Comparison of ENCODE assay signal across 19 cellular contexts in genomic region chr6:106473807-106474206, GRCh38.
DNase-seq lines count a peak whose midpoint lies in the region; ATAC-seq, FAIRE-seq and TF ChIP-seq lines count a peak whose summit lies in the region.
"Had no signal": no experiment of that assay in that cellular context is flagged by ENCODE, and none has a peak within 500 bp of the region (broad histone marks: within the 10 kb centered on the region; RNA-seq: fewer than 3 reads in every experiment).

No MANE protein-coding gene starts in this region.

- intact Hi-C loops in activated CD8-positive, alpha-beta T cell treated with anti-CD3 and anti-CD28 coated beads for 36 hours (cut with micrococcal nuclease) = no loop called here
- intact Hi-C loops in PC-3 (cut with micrococcal nuclease) = loop anchor here (5.0 kb wide), 1 partner anchor 38 kb away; no protein-coding TSS in a partner anchor

- no peaks in the 10 kb centered on the region for H3K27me3 ChIP-seq in PC-3 (ENCODE audit: low read length)
- H3K27me3 ChIP-seq in hepatocyte = no peaks in the 10 kb centered on the region

- no peaks in the 10 kb centered on the region for H3F3A ChIP-seq in PC-3 (ENCODE audit: low read length, unreplicated experiment)

- peaks cover 43% of the 10 kb centered on the region for H3K4me1 ChIP-seq in PC-3 (ENCODE audit: insufficient read depth, low read length)
- H3K4me1 ChIP-seq in hepatocyte (ENCODE audit: insufficient read depth) = no peaks in the 10 kb centered on the region

- 73% methylated on average over 1 of the region's 1 CpG for WGBS in hepatocyte (ENCODE audit: low lambda C conversion rate, missing lambda C conversion rate)

- H3K36me3 ChIP-seq in PC-3 (ENCODE audit: low read depth, low read length) = no peaks in the 10 kb centered on the region
- H3K36me3 ChIP-seq in hepatocyte (replicated peaks; ENCODE audit: insufficient read depth, low read depth) = no peaks in the 10 kb centered on the region

- no peak overlapping the region for H3K27ac Mint-ChIP-seq in activated CD8-positive, alpha-beta T cell treated with anti-CD3 and anti-CD28 coated beads for 36 hours
- no peak overlapping the region for H3K27ac Mint-ChIP-seq in activated CD8-positive, alpha-beta T cell treated with anti-CD3 and anti-CD28 coated beads, Interleukin-2, amount 10 ng/mL, durations not matched to agents 7 days and 5 days
- no peak overlapping the region for H3K27ac Mint-ChIP-seq in stimulated activated effector memory CD8-positive, alpha-beta T cell treated with anti-CD3 and anti-CD28 coated beads, Interleukin-12 subunit alpha, Interleukin-12 subunit beta, amount 100 ng/mL, for 72 hours
- H3K27ac Mint-ChIP-seq in stimulated activated memory B cell treated with anti-CD40 and anti-IgM and Interleukin-4, amounts not matched to agents 10 μg/mL and 1 μg/mL and 100 μg/mL, for 72 hours = no peak overlapping the region
- H3K27ac Mint-ChIP-seq: immature natural killer cell, WTC11 had no signal

- peak overlapping the region; percentile 67 for H3K27ac ChIP-seq in PC-3 (ENCODE audit: low read length)
- H3K27ac ChIP-seq in hepatocyte = no peak overlapping the region
- H3K27ac ChIP-seq: A549, coronary artery had no signal

- H4K20me1 ChIP-seq in PC-3 (ENCODE audit: low read length) = no peaks in the 10 kb centered on the region
- H4K20me1 ChIP-seq in hepatocyte (ENCODE audit: insufficient read depth, poor library complexity, severe bottlenecking) = no peaks in the 10 kb centered on the region

- no peak for DNase-seq in activated CD8-positive, alpha-beta T cell treated with anti-CD3 and anti-CD28 coated beads for 36 hours
- DNase-seq in activated CD8-positive, alpha-beta T cell treated with anti-CD3 and anti-CD28 coated beads, Interleukin-2, amount 10 ng/mL, durations not matched to agents 7 days and 5 days = no peak
- peak; percentile 75 for DNase-seq in PC-3
- DNase-seq in epithelial cell of proximal tubule (ENCODE audit: low read depth) = peak; percentile 48
- no peak for DNase-seq in stimulated activated effector memory CD8-positive, alpha-beta T cell treated with anti-CD3 and anti-CD28 coated beads, Interleukin-12 subunit alpha, Interleukin-12 subunit beta, amount 100 ng/mL, for 72 hours (ENCODE audit: low spot score in 2 of 2)
- DNase-seq in hepatocyte (ENCODE audit: low spot score) = no peak
- DNase-seq in urothelium cell line (ENCODE audit: low spot score) = no peak
- DNase-seq: activated CD8-positive, alpha-beta memory T cell treated with anti-CD3 and anti-CD28 coated beads, Interleukin-2, amount 50 U/mL, for 48 hours; immature natural killer cell; midbrain; NCI-H1048; NCI-H2171 treated with DMSO at 0.1 percent for 48 hours; small intestine; SW 1271 had no signal

- peaks cover 7% of the 10 kb centered on the region for H3K4me1 Mint-ChIP-seq in activated CD8-positive, alpha-beta T cell treated with anti-CD3 and anti-CD28 coated beads for 36 hours (ENCODE audit: low read depth)
- peaks cover 7% of the 10 kb centered on the region for H3K4me1 Mint-ChIP-seq in activated CD8-positive, alpha-beta T cell treated with anti-CD3 and anti-CD28 coated beads, Interleukin-2, amount 10 ng/mL, durations not matched to agents 7 days and 5 days (ENCODE audit: low read depth)
- no peaks in the 10 kb centered on the region for H3K4me1 Mint-ChIP-seq in stimulated activated effector memory CD8-positive, alpha-beta T cell treated with anti-CD3 and anti-CD28 coated beads, Interleukin-12 subunit alpha, Interleukin-12 subunit beta, amount 100 ng/mL, for 72 hours
- peaks cover 6% of the 10 kb centered on the region for H3K4me1 Mint-ChIP-seq in stimulated activated memory B cell treated with anti-CD40 and anti-IgM and Interleukin-4, amounts not matched to agents 10 μg/mL and 1 μg/mL and 100 μg/mL, for 72 hours
- H3K4me1 Mint-ChIP-seq: immature natural killer cell, WTC11 had no signal

- BruUV-seq in PC-3 (replicated peaks; lab: Mats Ljungman, UMichigan) = no TSS peak

- H3K9me3 ChIP-seq in PC-3 (ENCODE audit: low read length) = no peaks in the 10 kb centered on the region
- no peaks in the 10 kb centered on the region for H3K9me3 ChIP-seq in hepatocyte (ENCODE audit: low read depth)
- H3K9me3 ChIP-seq: A549 had no signal

- peak overlapping the region; percentile 31; the same call in 1 of the 2 replicates for H3K4me2 ChIP-seq in PC-3 (ENCODE audit: low read length)
- H3K4me2 ChIP-seq in hepatocyte = no peak overlapping the region
- H3K4me2 ChIP-seq: A549 had no signal

- no peak overlapping the region for H2AFZ ChIP-seq in PC-3 (ENCODE audit: low read length)
- H2AFZ ChIP-seq in hepatocyte = no peak overlapping the region

- peak; percentile 49 for ATAC-seq in activated CD8-positive, alpha-beta T cell treated with anti-CD3 and anti-CD28 coated beads for 36 hours
- no peak for ATAC-seq in activated CD8-positive, alpha-beta T cell treated with anti-CD3 and anti-CD28 coated beads, Interleukin-2, amount 10 ng/mL, durations not matched to agents 7 days and 5 days
- ATAC-seq in PC-3 = peak; percentile 74
- ATAC-seq in stimulated activated effector memory CD8-positive, alpha-beta T cell treated with anti-CD3 and anti-CD28 coated beads, Interleukin-12 subunit alpha, Interleukin-12 subunit beta, amount 100 ng/mL, for 72 hours = peak; percentile 95
- ATAC-seq in stimulated activated memory B cell treated with anti-CD40 and anti-IgM and Interleukin-4, amounts not matched to agents 10 μg/mL and 1 μg/mL and 100 μg/mL, for 72 hours = no peak
- ATAC-seq: A549, WTC11 had no signal

- peaks cover 4% of the 10 kb centered on the region for H3K27me3 Mint-ChIP-seq in activated CD8-positive, alpha-beta T cell treated with anti-CD3 and anti-CD28 coated beads for 36 hours
- peaks cover 4% of the 10 kb centered on the region for H3K27me3 Mint-ChIP-seq in activated CD8-positive, alpha-beta T cell treated with anti-CD3 and anti-CD28 coated beads, Interleukin-2, amount 10 ng/mL, durations not matched to agents 7 days and 5 days (ENCODE audit: low read depth)
- no peaks in the 10 kb centered on the region for H3K27me3 Mint-ChIP-seq in stimulated activated memory B cell treated with anti-CD40 and anti-IgM and Interleukin-4, amounts not matched to agents 10 μg/mL and 1 μg/mL and 100 μg/mL, for 72 hours

- 0 out of 2 replicates have a peak overlapping the region, but pooled peaks have one; percentile 2 for H3K9ac ChIP-seq in PC-3 (ENCODE audit: low read length)

- no peak overlapping the region for H3K4me3 Mint-ChIP-seq in activated CD8-positive, alpha-beta T cell treated with anti-CD3 and anti-CD28 coated beads for 36 hours
- no peak overlapping the region for H3K4me3 Mint-ChIP-seq in activated CD8-positive, alpha-beta T cell treated with anti-CD3 and anti-CD28 coated beads, Interleukin-2, amount 10 ng/mL, durations not matched to agents 7 days and 5 days
- no peak overlapping the region for H3K4me3 Mint-ChIP-seq in stimulated activated effector memory CD8-positive, alpha-beta T cell treated with anti-CD3 and anti-CD28 coated beads, Interleukin-12 subunit alpha, Interleukin-12 subunit beta, amount 100 ng/mL, for 72 hours
- H3K4me3 Mint-ChIP-seq in stimulated activated memory B cell treated with anti-CD40 and anti-IgM and Interleukin-4, amounts not matched to agents 10 μg/mL and 1 μg/mL and 100 μg/mL, for 72 hours = no peak overlapping the region
- H3K4me3 Mint-ChIP-seq: immature natural killer cell, WTC11 had no signal

- H3K36me3 Mint-ChIP-seq in activated CD8-positive, alpha-beta T cell treated with anti-CD3 and anti-CD28 coated beads for 36 hours (ENCODE audit: low read depth) = no peaks in the 10 kb centered on the region
- H3K36me3 Mint-ChIP-seq in activated CD8-positive, alpha-beta T cell treated with anti-CD3 and anti-CD28 coated beads, Interleukin-2, amount 10 ng/mL, durations not matched to agents 7 days and 5 days (ENCODE audit: low read depth) = no peaks in the 10 kb centered on the region
- H3K36me3 Mint-ChIP-seq in stimulated activated effector memory CD8-positive, alpha-beta T cell treated with anti-CD3 and anti-CD28 coated beads, Interleukin-12 subunit alpha, Interleukin-12 subunit beta, amount 100 ng/mL, for 72 hours = no peaks in the 10 kb centered on the region
- no peaks in the 10 kb centered on the region for H3K36me3 Mint-ChIP-seq in stimulated activated memory B cell treated with anti-CD40 and anti-IgM and Interleukin-4, amounts not matched to agents 10 μg/mL and 1 μg/mL and 100 μg/mL, for 72 hours
- H3K36me3 Mint-ChIP-seq: WTC11 had no signal

- TF ChIP-seq CTCF in activated CD8-positive, alpha-beta T cell treated with anti-CD3 and anti-CD28 coated beads for 36 hours (IDR thresholded peaks at IDR 0.05) = no peak
- TF ChIP-seq CTCF in PC-3 (conservative IDR thresholded peaks at IDR 0.05; ENCODE audit: low read depth, low read length) = no peak
- TF ChIP-seq CTCF in epithelial cell of proximal tubule (conservative IDR thresholded peaks at IDR 0.05; ENCODE audit: low read depth, low read length) = no peak
- TF ChIP-seq CTCF in hepatocyte (IDR thresholded peaks at IDR 0.05; ENCODE audit: poor library complexity) = no peak

- no peak for FAIRE-seq in urothelium cell line (lab: Jason Lieb, UNC)
- FAIRE-seq: A549, frontal cortex, small intestine had no signal

- H3K79me2 ChIP-seq in PC-3 (ENCODE audit: low read length) = no peaks in the 10 kb centered on the region
- no peaks in the 10 kb centered on the region for H3K79me2 ChIP-seq in hepatocyte

- no peaks in the 10 kb centered on the region for H3K9me3 Mint-ChIP-seq in activated CD8-positive, alpha-beta T cell treated with anti-CD3 and anti-CD28 coated beads for 36 hours
- no peaks in the 10 kb centered on the region for H3K9me3 Mint-ChIP-seq in activated CD8-positive, alpha-beta T cell treated with anti-CD3 and anti-CD28 coated beads, Interleukin-2, amount 10 ng/mL, durations not matched to agents 7 days and 5 days (ENCODE audit: insufficient read depth)
- H3K9me3 Mint-ChIP-seq in stimulated activated effector memory CD8-positive, alpha-beta T cell treated with anti-CD3 and anti-CD28 coated beads, Interleukin-12 subunit alpha, Interleukin-12 subunit beta, amount 100 ng/mL, for 72 hours = no peaks in the 10 kb centered on the region
- H3K9me3 Mint-ChIP-seq in stimulated activated memory B cell treated with anti-CD40 and anti-IgM and Interleukin-4, amounts not matched to agents 10 μg/mL and 1 μg/mL and 100 μg/mL, for 72 hours = no peaks in the 10 kb centered on the region
- H3K9me3 Mint-ChIP-seq: immature natural killer cell, WTC11 had no signal

- H3K4me3 ChIP-seq in PC-3 (ENCODE audit: low read length) = no peak overlapping the region
- no peak overlapping the region for H3K4me3 ChIP-seq in epithelial cell of proximal tubule (ENCODE audit: low read depth, low read length)
- H3K4me3 ChIP-seq in hepatocyte = no peak overlapping the region
- H3K4me3 ChIP-seq: A549, coronary artery had no signal

- CTCF ChIA-PET in activated CD8-positive, alpha-beta T cell treated with anti-CD3 and anti-CD28 coated beads for 36 hours (lab: Charles Lee) = interaction anchor here (1.2 to 5.1 kb wide), 3 partner anchors 25 to 93 kb away, joined by 3 to 17 read pairs (median 7); no protein-coding TSS in a partner anchor
- CTCF ChIA-PET in activated CD8-positive, alpha-beta T cell treated with anti-CD3 and anti-CD28 coated beads, Interleukin-2, amount 10 ng/mL, durations not matched to agents 7 days and 5 days (lab: Charles Lee) = interaction anchor here (1.1 kb wide), 1 partner anchor 35 kb away, joined by 3 read pairs; no protein-coding TSS in a partner anchor
- CTCF ChIA-PET in PC-3 (lab: Charles Lee) = no interaction called here

- H3K9me2 ChIP-seq in PC-3 (replicated peaks; ENCODE audit: low read length) (no peaks in the 10 kb centered on the region), hepatocyte (replicated peaks; ENCODE audit: insufficient read depth) (no peaks in the 10 kb centered on the region)

- POLR2A ChIA-PET in activated CD8-positive, alpha-beta T cell treated with anti-CD3 and anti-CD28 coated beads for 36 hours (lab: Charles Lee) = no interaction called here
- POLR2A ChIA-PET in activated CD8-positive, alpha-beta T cell treated with anti-CD3 and anti-CD28 coated beads, Interleukin-2, amount 10 ng/mL, durations not matched to agents 7 days and 5 days (lab: Charles Lee) = no interaction called here
- POLR2A ChIA-PET in PC-3 (lab: Charles Lee; ENCODE audit: unreplicated experiment) = no interaction called here

Comparison
In these comparisons a context has a peak if more than half of its experiments do, and no peak if none do; other contexts are left out.
1. ATAC-seq: peak in activated CD8-positive, alpha-beta T cell treated with anti-CD3 and anti-CD28 coated beads for 36 hours (single experiment), PC-3 (single experiment) and stimulated activated effector memory CD8-positive, alpha-beta T cell treated with anti-CD3 and anti-CD28 coated beads, Interleukin-12 subunit alpha, Interleukin-12 subunit beta, amount 100 ng/mL, for 72 hours (single experiment); none in activated CD8-positive, alpha-beta T cell treated with anti-CD3 and anti-CD28 coated beads, Interleukin-2, amount 10 ng/mL, durations not matched to agents 7 days and 5 days (single experiment) and stimulated activated memory B cell treated with anti-CD40 and anti-IgM and Interleukin-4, amounts not matched to agents 10 μg/mL and 1 μg/mL and 100 μg/mL, for 72 hours (single experiment).
2. DNase-seq: peak in PC-3 (single experiment) and epithelial cell of proximal tubule (single experiment); none in activated CD8-positive, alpha-beta T cell treated with anti-CD3 and anti-CD28 coated beads for 36 hours (single experiment), activated CD8-positive, alpha-beta T cell treated with anti-CD3 and anti-CD28 coated beads, Interleukin-2, amount 10 ng/mL, durations not matched to agents 7 days and 5 days (single experiment), stimulated activated effector memory CD8-positive, alpha-beta T cell treated with anti-CD3 and anti-CD28 coated beads, Interleukin-12 subunit alpha, Interleukin-12 subunit beta, amount 100 ng/mL, for 72 hours (0 of 2), hepatocyte (single experiment) and urothelium cell line (single experiment).